ENCODE assay signal across 8 cellular contexts in the genomic region with DNA sequence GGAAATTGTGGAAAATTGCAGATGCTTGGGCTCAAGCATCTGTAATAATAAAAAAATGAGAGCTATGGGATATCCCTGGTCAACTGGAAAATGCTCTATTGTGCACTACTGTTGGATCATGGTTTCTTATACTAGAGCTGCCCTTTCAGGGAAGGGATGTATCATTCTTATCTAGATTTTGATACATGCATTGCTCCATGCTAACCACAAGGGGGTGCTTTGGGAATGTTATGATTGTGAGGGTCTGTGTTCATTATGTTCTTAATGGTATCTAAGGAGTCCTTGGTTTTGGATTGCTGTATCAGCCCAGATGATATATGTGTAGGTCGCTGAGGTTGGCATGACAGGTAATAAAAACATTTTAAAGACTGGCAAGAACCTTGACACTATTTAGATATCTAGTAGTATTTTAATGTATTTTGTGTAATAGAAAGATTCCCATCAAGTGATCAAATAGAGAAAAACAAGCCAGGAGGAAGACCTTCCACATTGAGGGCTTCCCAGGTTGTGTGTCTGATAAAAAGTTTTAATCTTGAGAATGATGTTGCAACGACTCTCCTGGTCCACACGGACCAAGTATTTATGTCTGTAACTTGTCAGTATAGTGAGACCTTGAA. TPM values are rescaled to one million over a fixed set of nuclear protein-coding genes. Genes with fewer than 3 reads are reported as not detected.
DNase-seq lines count a peak whose midpoint lies in the region; ATAC-seq and TF ChIP-seq lines count a peak whose summit lies in the region.

No MANE protein-coding gene starts in this region.

- no peak overlapping the region for H3K4me3 ChIP-seq in vagina

- no peak overlapping the region for H3K27ac Mint-ChIP-seq in effector memory CD8-positive, alpha-beta T cell

- intact Hi-C loops in vagina (cut with DNase I) = no loop called here

- H3K4me1 ChIP-seq in vagina = no peaks in the 10 kb centered on the region

- H3K4me1 Mint-ChIP-seq in effector memory CD8-positive, alpha-beta T cell (ENCODE audit: low read depth in 2 of 2) = no peaks in the 10 kb centered on the region

- no peaks in the 10 kb centered on the region for H3K9me3 ChIP-seq in vagina

- no peaks in the 10 kb centered on the region for H3K27me3 ChIP-seq in vagina

- ATAC-seq in effector memory CD8-positive, alpha-beta T cell (replicated peaks) = peak; percentile 31
- ATAC-seq in omental fat pad (ENCODE audit: low FRiP score) = peak; percentile 87
- ATAC-seq in GM21619 (IDR thresholded peaks at IDR 0.05; ENCODE audit: unreplicated experiment) = no peak

- H3K9me3 Mint-ChIP-seq in effector memory CD8-positive, alpha-beta T cell = no peaks in the 10 kb centered on the region

- no peak for TF ChIP-seq POLR2A in vagina (IDR thresholded peaks at IDR 0.05)

- TF ChIP-seq CTCF in omental fat pad (IDR thresholded peaks at IDR 0.05) (peak in 1 of 3 donors; percentile 30), vagina (IDR thresholded peaks at IDR 0.05) (peak in 1 of 3 experiments; percentile 49)

- H3K4me3 Mint-ChIP-seq in effector memory CD8-positive, alpha-beta T cell = no peak overlapping the region

- H3K36me3 Mint-ChIP-seq in effector memory CD8-positive, alpha-beta T cell (ENCODE audit: insufficient read depth) = peaks cover 69% of the 10 kb centered on the region

- peak; percentile 30 for DNase-seq in SIG-M5 treated with dmso at 0.1 percent for 504 hours (lab: John Stamatoyannopoulos, UW; ENCODE audit: unreplicated experiment)
- no peak for DNase-seq in SIG-M5 (lab: John Stamatoyannopoulos, UW)
- peak; percentile 8 for DNase-seq in NCI-H460 (ENCODE audit: extremely low read depth, low read depth)
- no peak for DNase-seq in effector memory CD8-positive, alpha-beta T cell
- no peak for DNase-seq in omental fat pad (ENCODE audit: low spot score)
- no peak for DNase-seq in vagina (ENCODE audit: extremely low spot score in 2 of 2)
- no peak for DNase-seq in NK-92 treated with Interleukin-12 subunit alpha and Interleukin-12 subunit beta, amount 100 ng/mL, for 24 hours (lab: John Stamatoyannopoulos, UW)

- H3K27me3 Mint-ChIP-seq in effector memory CD8-positive, alpha-beta T cell = no peaks in the 10 kb centered on the region

- H3K36me3 ChIP-seq in vagina = peaks cover 0 to 60% of the 10 kb centered on the region in 2 donors

- no peak overlapping the region for H3K27ac ChIP-seq in vagina

RNA-seq across cellular contexts. Expression of a gene that starts 49.2 kb away (rescaled TPM):
- total RNA-seq in NCI-H460 (2014; rRNA removed; shearing (Covaris generic)) = 0.10 and 0.14 TPM in 2 replicates
- 0.22 TPM in 1 of 2 replicates, not detected in the other for polyA plus RNA-seq in NCI-H460 (2014; cell fraction: nucleus; rRNA removed)
- total RNA-seq in omental fat pad (10 to 100 TPM; 55.4 to 97.2 (median 87.8) TPM), vagina (14.5 TPM)

Comparison
In these comparisons a context has a peak if more than half of its experiments do, and no peak if none do; other contexts are left out.
1. DNase-seq: peak in SIG-M5 treated with dmso at 0.1 percent for 504 hours (single experiment) and NCI-H460 (single experiment); none in SIG-M5 (single experiment), effector memory CD8-positive, alpha-beta T cell (0 of 3), omental fat pad (single experiment), vagina (0 of 2) and NK-92 treated with Interleukin-12 subunit alpha and Interleukin-12 subunit beta, amount 100 ng/mL, for 24 hours (single experiment).
2. RNA of a gene that starts 49.2 kb away (total RNA-seq): 55.4 to 97.2 TPM in omental fat pad and 14.5 TPM in vagina (single experiment); 0.10 to 0.14 TPM in NCI-H460; every median in the first group is over 10 times any median in the second.